ENCODE assay signal across 14 cellular contexts in genomic region chr3:12708584-12709192, GRCh38. TPM values are rescaled to one million over a fixed set of nuclear protein-coding genes. Genes with fewer than 3 reads are reported as not detected.
DNase-seq lines count a peak whose midpoint lies in the region; ATAC-seq and TF ChIP-seq lines count a peak whose summit lies in the region.
"Had no signal": no experiment of that assay in that cellular context is flagged by ENCODE, and none has a peak within 500 bp of the region (broad histone marks: within the 10 kb centered on the region; RNA-seq: fewer than 3 reads in every experiment).

No MANE protein-coding gene starts in this region.

- H3K36me3 ChIP-seq in GM23338 (ENCODE audit: insufficient read depth), result no peaks in the 10 kb centered on the region

- H3K4me1 ChIP-seq in GM23338 (ENCODE audit: insufficient read depth), result no peaks in the 10 kb centered on the region

- H3K4me1 Mint-ChIP-seq in GM23338, result no peaks in the 10 kb centered on the region
- H3K4me1 Mint-ChIP-seq: activated CD4-positive, alpha-beta T cell treated with anti-CD3 and anti-CD28 coated beads, Interleukin-2, amount 10 ng/mL, durations not matched to agents 7 days and 5 days; stimulated activated naive B cell treated with anti-CD40 and anti-IgM and Interleukin-4, amounts not matched to agents 10 μg/mL and 1 μg/mL and 100 μg/mL, for 72 hours had no signal

- no peaks in the 10 kb centered on the region for H3K36me3 Mint-ChIP-seq in GM23338 (ENCODE audit: low read depth)
- H3K36me3 Mint-ChIP-seq: stimulated activated naive B cell treated with anti-CD40 and anti-IgM and Interleukin-4, amounts not matched to agents 10 μg/mL and 1 μg/mL and 100 μg/mL, for 72 hours had no signal

- in situ Hi-C loops in SK-MEL-5 (cut with HindIII; ENCODE audit: low pct_unique_long_range_greater_than_20kb, low sequenced_read_pairs), result no loop called here

- no peak overlapping the region for H3K27ac ChIP-seq in GM23338 (ENCODE audit: low read depth)
- H3K27ac ChIP-seq: SK-N-MC had no signal

- peaks cover 2% of the 10 kb centered on the region for H3K27me3 Mint-ChIP-seq in GM23338 (ENCODE audit: insufficient read depth, low read depth, poor library complexity)

- H3K9me3 Mint-ChIP-seq in GM23338, result no peaks in the 10 kb centered on the region
- H3K9me3 Mint-ChIP-seq: activated CD4-positive, alpha-beta T cell treated with anti-CD3 and anti-CD28 coated beads, Interleukin-2, amount 10 ng/mL, durations not matched to agents 7 days and 5 days had no signal

- intact Hi-C loops in sciatic nerve (cut with DNase I), result no loop called here

- H3F3A ChIP-seq in GM23338 (replicated peaks; ENCODE audit: low read depth), result no peaks in the 10 kb centered on the region

- H3K4me3 ChIP-seq in fibroblast of pulmonary artery (replicated peaks; ENCODE audit: low read depth, low read length), result no peak overlapping the region
- H3K4me3 ChIP-seq in GM23338, result no peak overlapping the region
- H3K4me3 ChIP-seq: SK-N-MC had no signal

- no peak for ATAC-seq in sciatic nerve
- ATAC-seq in left lobe of liver, result no peak
- ATAC-seq in GM23338, result no peak
- ATAC-seq: stimulated activated naive B cell treated with anti-CD40 and anti-IgM and Interleukin-4, amounts not matched to agents 10 μg/mL and 1 μg/mL and 100 μg/mL, for 72 hours had no signal

- DNase-seq in GM04504 (ENCODE audit: low read depth), result peak; percentile 84
- DNase-seq in SK-MEL-5 (ENCODE audit: low read depth, low spot score), result peak; percentile 37
- peak; percentile 70 for DNase-seq in fibroblast of pulmonary artery (ENCODE audit: low read depth)
- peak; percentile 61 for DNase-seq in sciatic nerve (ENCODE audit: low spot score)
- no peak for DNase-seq in left lobe of liver (ENCODE audit: low spot score)
- no peak for DNase-seq in NCI-H2029 treated with DMSO at 0.1 percent for 48 hours (lab: John Stamatoyannopoulos, UW)
- no peak for DNase-seq in CD1c-positive myeloid dendritic cell (ENCODE audit: extremely low spot score)
- DNase-seq in GM23338 (ENCODE audit: low spot score), result no peak
- DNase-seq: activated CD4-positive, alpha-beta T cell treated with anti-CD3 and anti-CD28 coated beads, Interleukin-2, amount 10 ng/mL, durations not matched to agents 7 days and 5 days; glutamatergic neuron; NCI-H2107; stimulated activated naive B cell treated with anti-CD40 and anti-IgM and Interleukin-4, amounts not matched to agents 10 μg/mL and 1 μg/mL and 100 μg/mL, for 72 hours had no signal

- peak; percentile 25 for TF ChIP-seq CTCF in fibroblast of pulmonary artery (IDR thresholded peaks at IDR 0.05; ENCODE audit: low read length, missing control alignments)
- 0 out of 4 replicates have a peak, but pooled peaks of 1 of the 2 experiments have one; percentile 20 for TF ChIP-seq CTCF in GM23338 (conservative IDR thresholded peaks at IDR 0.05; ENCODE audit: low read depth in 2 of 2)

- H3K79me2 ChIP-seq in GM23338 (replicated peaks; ENCODE audit: insufficient read depth), result no peaks in the 10 kb centered on the region

- H3K4me3 Mint-ChIP-seq in GM23338, result no peak overlapping the region
- H3K4me3 Mint-ChIP-seq: activated CD4-positive, alpha-beta T cell treated with anti-CD3 and anti-CD28 coated beads, Interleukin-2, amount 10 ng/mL, durations not matched to agents 7 days and 5 days; stimulated activated naive B cell treated with anti-CD40 and anti-IgM and Interleukin-4, amounts not matched to agents 10 μg/mL and 1 μg/mL and 100 μg/mL, for 72 hours had no signal

- H3K9me2 ChIP-seq in GM23338 (ENCODE audit: insufficient read depth), result peaks cover 3% of the 10 kb centered on the region; the same call in 1 of the 2 replicates

- no peaks in the 10 kb centered on the region for H3K27me3 ChIP-seq in GM23338 (ENCODE audit: insufficient read depth)

- H4K20me1 ChIP-seq in GM23338 (replicated peaks; ENCODE audit: insufficient read depth), result no peaks in the 10 kb centered on the region

- H3K4me2 ChIP-seq in GM23338, result no peak overlapping the region

- no peak overlapping the region for H3K27ac Mint-ChIP-seq in GM23338
- H3K27ac Mint-ChIP-seq: activated CD4-positive, alpha-beta T cell treated with anti-CD3 and anti-CD28 coated beads, Interleukin-2, amount 10 ng/mL, durations not matched to agents 7 days and 5 days; stimulated activated naive B cell treated with anti-CD40 and anti-IgM and Interleukin-4, amounts not matched to agents 10 μg/mL and 1 μg/mL and 100 μg/mL, for 72 hours had no signal

- H2AFZ ChIP-seq in GM23338, result no peak overlapping the region

TF ChIP-seq in GM23338, 12 proteins besides CTCF, POLR2A, EP300 and RAD21 (continues in another document):
- TF ChIP-seq CREB1 (CRISPR knock-in tag; IDR thresholded peaks at IDR 0.05; ENCODE audit: low read depth), result no peak
- no peak for TF ChIP-seq EZH2 (IDR thresholded peaks at IDR 0.05; ENCODE audit: low read depth, unreplicated experiment)
- TF ChIP-seq ZNF114 (CRISPR knock-in tag; IDR thresholded peaks at IDR 0.05), result no peak
- TF ChIP-seq, protein P1, sequence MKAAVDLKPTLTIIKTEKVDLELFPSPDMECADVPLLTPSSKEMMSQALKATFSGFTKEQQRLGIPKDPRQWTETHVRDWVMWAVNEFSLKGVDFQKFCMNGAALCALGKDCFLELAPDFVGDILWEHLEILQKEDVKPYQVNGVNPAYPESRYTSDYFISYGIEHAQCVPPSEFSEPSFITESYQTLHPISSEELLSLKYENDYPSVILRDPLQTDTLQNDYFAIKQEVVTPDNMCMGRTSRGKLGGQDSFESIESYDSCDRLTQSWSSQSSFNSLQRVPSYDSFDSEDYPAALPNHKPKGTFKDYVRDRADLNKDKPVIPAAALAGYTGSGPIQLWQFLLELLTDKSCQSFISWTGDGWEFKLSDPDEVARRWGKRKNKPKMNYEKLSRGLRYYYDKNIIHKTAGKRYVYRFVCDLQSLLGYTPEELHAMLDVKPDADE (IDR thresholded peaks at IDR 0.05), result no peak
- TF ChIP-seq, protein P2, sequence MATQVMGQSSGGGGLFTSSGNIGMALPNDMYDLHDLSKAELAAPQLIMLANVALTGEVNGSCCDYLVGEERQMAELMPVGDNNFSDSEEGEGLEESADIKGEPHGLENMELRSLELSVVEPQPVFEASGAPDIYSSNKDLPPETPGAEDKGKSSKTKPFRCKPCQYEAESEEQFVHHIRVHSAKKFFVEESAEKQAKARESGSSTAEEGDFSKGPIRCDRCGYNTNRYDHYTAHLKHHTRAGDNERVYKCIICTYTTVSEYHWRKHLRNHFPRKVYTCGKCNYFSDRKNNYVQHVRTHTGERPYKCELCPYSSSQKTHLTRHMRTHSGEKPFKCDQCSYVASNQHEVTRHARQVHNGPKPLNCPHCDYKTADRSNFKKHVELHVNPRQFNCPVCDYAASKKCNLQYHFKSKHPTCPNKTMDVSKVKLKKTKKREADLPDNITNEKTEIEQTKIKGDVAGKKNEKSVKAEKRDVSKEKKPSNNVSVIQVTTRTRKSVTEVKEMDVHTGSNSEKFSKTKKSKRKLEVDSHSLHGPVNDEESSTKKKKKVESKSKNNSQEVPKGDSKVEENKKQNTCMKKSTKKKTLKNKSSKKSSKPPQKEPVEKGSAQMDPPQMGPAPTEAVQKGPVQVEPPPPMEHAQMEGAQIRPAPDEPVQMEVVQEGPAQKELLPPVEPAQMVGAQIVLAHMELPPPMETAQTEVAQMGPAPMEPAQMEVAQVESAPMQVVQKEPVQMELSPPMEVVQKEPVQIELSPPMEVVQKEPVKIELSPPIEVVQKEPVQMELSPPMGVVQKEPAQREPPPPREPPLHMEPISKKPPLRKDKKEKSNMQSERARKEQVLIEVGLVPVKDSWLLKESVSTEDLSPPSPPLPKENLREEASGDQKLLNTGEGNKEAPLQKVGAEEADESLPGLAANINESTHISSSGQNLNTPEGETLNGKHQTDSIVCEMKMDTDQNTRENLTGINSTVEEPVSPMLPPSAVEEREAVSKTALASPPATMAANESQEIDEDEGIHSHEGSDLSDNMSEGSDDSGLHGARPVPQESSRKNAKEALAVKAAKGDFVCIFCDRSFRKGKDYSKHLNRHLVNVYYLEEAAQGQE (IDR thresholded peaks at IDR 0.05; ENCODE audit: unreplicated experiment), result no peak
- no peak for TF ChIP-seq EZH2phosphoT487 (IDR thresholded peaks at IDR 0.05; ENCODE audit: unreplicated experiment)
- no peak for TF ChIP-seq ZNF331 (CRISPR knock-in tag; IDR thresholded peaks at IDR 0.05; ENCODE audit: low read depth)

RNA-seq across cellular contexts. Expression of gene RAF1, which starts 44.8 kb away (rescaled TPM):
- total RNA-seq in SK-MEL-5 (2014; rRNA removed; shearing (Covaris generic)), result 61.0 and 61.7 TPM in 2 replicates
- 43.7 and 57.4 TPM in 2 replicates for polyA plus RNA-seq in SK-MEL-5 (2015; cell fraction: cytosol; rRNA removed)
- polyA plus RNA-seq in SK-MEL-5 (2015; cell fraction: nucleus; rRNA removed), result 110 and 121 TPM in 2 replicates
- total RNA-seq in sciatic nerve, result 90.5 TPM
- total RNA-seq in left lobe of liver, result 54.6 TPM
- 123 and 135 TPM in 2 replicates for total RNA-seq in GM23338 (2014; rRNA removed; shearing (Covaris generic))
- 35.6 and 39.5 TPM in 2 replicates for polyA plus RNA-seq in GM23338 (2016; fragmentation: Nextera tagmentation; extraction: Ambion mirVana)

RNA-seq across cellular contexts. Expression of gene TMEM40, which starts 50.4 kb away (rescaled TPM):
- total RNA-seq in SK-MEL-5 (2014; rRNA removed; shearing (Covaris generic)), result not detected in 2 replicates
- not detected in 2 replicates for polyA plus RNA-seq in SK-MEL-5 (2015; cell fraction: cytosol; rRNA removed)
- polyA plus RNA-seq in SK-MEL-5 (2015; cell fraction: nucleus; rRNA removed), result not detected in 2 replicates
- total RNA-seq in sciatic nerve (not detected), left lobe of liver (0.65 TPM)
- 0.14 TPM in 1 of 2 replicates, not detected in the other for total RNA-seq in GM23338 (2014; rRNA removed; shearing (Covaris generic))
- polyA plus RNA-seq in GM23338 (2016; fragmentation: Nextera tagmentation; extraction: Ambion mirVana), result 0.48 and 0.56 TPM in 2 replicates
- total RNA-seq: activated CD4-positive, alpha-beta T cell treated with anti-CD3 and anti-CD28 coated beads, Interleukin-2, amount 10 ng/mL, durations not matched to agents 7 days and 5 days; mucosa of gallbladder had no signal

Comparison
In these comparisons a context has a peak if more than half of its experiments do, and no peak if none do; other contexts are left out.
1. DNase-seq: peak in GM04504 (single experiment), SK-MEL-5 (single experiment), fibroblast of pulmonary artery (single experiment) and sciatic nerve (single experiment); none in left lobe of liver (single experiment), NCI-H2029 treated with DMSO at 0.1 percent for 48 hours (single experiment), CD1c-positive myeloid dendritic cell (single experiment) and GM23338 (single experiment).